Comparison of ENCODE assay signal across 18 cellular contexts in the genomic region with DNA sequence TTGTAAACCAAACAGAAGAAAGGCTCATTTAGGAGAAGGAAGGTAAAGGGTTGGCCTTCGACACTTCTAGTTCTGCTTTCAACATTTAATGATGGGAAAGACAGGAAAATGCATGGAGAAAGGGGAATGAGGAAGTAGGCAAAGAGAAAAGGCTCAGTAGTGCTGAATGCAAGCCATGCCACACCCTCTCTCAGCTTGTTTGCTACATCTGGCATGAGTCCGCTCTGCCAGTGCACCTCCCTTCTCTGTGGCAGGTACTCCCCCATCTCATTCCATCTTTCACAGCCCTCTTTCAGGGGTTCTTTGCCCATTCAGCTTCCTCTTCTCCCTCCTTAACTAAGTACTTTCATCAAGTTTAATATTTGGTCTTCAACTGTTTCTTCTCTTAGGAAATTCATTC.
DNase-seq lines count a peak whose midpoint lies in the region; ATAC-seq, FAIRE-seq and TF ChIP-seq lines count a peak whose summit lies in the region.
"Had no signal": no experiment of that assay in that cellular context is flagged by ENCODE, and none has a peak within 500 bp of the region (broad histone marks: within the 10 kb centered on the region; RNA-seq: fewer than 3 reads in every experiment).

No MANE protein-coding gene starts in this region.

- peak overlapping the region; percentile 11 for H3K4me2 ChIP-seq in keratinocyte (ENCODE audit: control insufficient read depth, extremely low read depth, insufficient read depth, low read depth, low read length)
- H3K4me2 ChIP-seq: hepatocyte had no signal

- peak; percentile 94 for FAIRE-seq in keratinocyte (lab: Jason Lieb, UNC)
- FAIRE-seq: GM19239 had no signal

- BruUV-seq in MCF 10A (replicated peaks; lab: Mats Ljungman, UMichigan): no TSS peak

- H3K9ac ChIP-seq in keratinocyte (ENCODE audit: control insufficient read depth, extremely low read depth, insufficient read depth, low read length): no peak overlapping the region

- DNase-seq in breast epithelium (ENCODE audit: low spot score in 2 of 2): no peak
- no peak for DNase-seq in MCF 10A (ENCODE audit: unreplicated experiment)
- no peak for DNase-seq in T-helper 17 cell
- no peak for DNase-seq in keratinocyte (ENCODE audit: low read depth, low spot score)
- DNase-seq in type B pancreatic cell (ENCODE audit: extremely low spot score, unreplicated experiment): no peak
- DNase-seq in spleen: no peak
- no peak for DNase-seq in foreskin melanocyte
- DNase-seq: activated CD4-positive, alpha-beta T cell treated with anti-CD3 and anti-CD28 coated beads, Interleukin-2, amount 50 U/mL, for 48 hours; amygdala; NCI-H1092; NCI-H446; testis had no signal

- intact Hi-C loops in breast epithelium (cut with DNase I; ENCODE audit: low total_unique reads) (no loop called here), MCF 10A (cut with micrococcal nuclease) (loop anchor here (5.0 kb wide), 1 partner anchor 209 kb away; no protein-coding TSS in a partner anchor), spleen (cut with DNase I; ENCODE audit: low total_unique reads) (loop anchor here (10.0 kb wide), 1 partner anchor 674 kb away; no protein-coding TSS in a partner anchor)

- H3K4me1 Mint-ChIP-seq in MCF 10A (ENCODE audit: insufficient read depth, unreplicated experiment): peaks cover 27% of the 10 kb centered on the region
- peaks cover 58% of the 10 kb centered on the region for H3K4me1 Mint-ChIP-seq in T-helper 17 cell
- H3K4me1 Mint-ChIP-seq in type B pancreatic cell (ENCODE audit: unreplicated experiment): peaks cover 24% of the 10 kb centered on the region

- TF ChIP-seq CTCF in breast epithelium (IDR thresholded peaks at IDR 0.05) (no peak), MCF 10A (IDR thresholded peaks at IDR 0.05; ENCODE audit: unreplicated experiment) (no peak), keratinocyte (optimal IDR thresholded peaks at IDR 0.05 in 1 of 3, IDR thresholded peaks at IDR 0.05 in 1 of 3, conservative IDR thresholded peaks at IDR 0.05 in 1 of 3; ENCODE audit: extremely low read depth in 1 of 3, insufficient read depth in 2 of 3, low read length in 3 of 3) (no peak), type B pancreatic cell (conservative IDR thresholded peaks at IDR 0.05) (no peak), spleen (IDR thresholded peaks at IDR 0.05 in 8 of 11, conservative IDR thresholded peaks at IDR 0.05 in 3 of 11) (no peak)

- CTCF ChIA-PET in MCF 10A (lab: Yijun Ruan, JAX): interaction anchor here (1.3 to 6.1 kb wide), 5 partner anchors 14 to 674 kb away, joined by 4 to 82 read pairs (median 6); no protein-coding TSS in a partner anchor

- WGBS in spleen, 5 donors: 53 to 90% (median 75%) methylated on average over 2 of the region's 2 CpGs

- H3K9me1 ChIP-seq in keratinocyte (ENCODE audit: control insufficient read depth, extremely low read depth, insufficient read depth, low read length): peaks cover 2% of the 10 kb centered on the region

- no peak overlapping the region for H3K4me3 Mint-ChIP-seq in MCF 10A (ENCODE audit: unreplicated experiment)
- H3K4me3 Mint-ChIP-seq in T-helper 17 cell: no peak overlapping the region
- peak overlapping the region; percentile 39 for H3K4me3 Mint-ChIP-seq in type B pancreatic cell
- H3K4me3 Mint-ChIP-seq: activated T-helper 1 cell treated with anti-CD3 and anti-CD28 coated beads, Interleukin-12 subunit alpha, Interleukin-12 subunit beta, Interleukin-2, Interleukin-4 antibody, amounts not matched to agents 30 ng/mL and 10 ng/mL and 1 ng/mL, durations not matched to agents 14 hours and 24 hours and 36 hours had no signal

- no peak overlapping the region for H3K4me3 ChIP-seq in breast epithelium
- H3K4me3 ChIP-seq in keratinocyte (ENCODE audit: control insufficient read depth in 2 of 3, extremely low read depth in 1 of 3, insufficient read depth in 2 of 3, low read depth in 1 of 3, low read length in 3 of 3): no peak overlapping the region
- H3K4me3 ChIP-seq in spleen: no peak overlapping the region
- H3K4me3 ChIP-seq: coronary artery, hepatocyte, testis had no signal

- no peaks in the 10 kb centered on the region for H3K27me3 ChIP-seq in breast epithelium
- H3K27me3 ChIP-seq in keratinocyte (ENCODE audit: control insufficient read depth, extremely low read depth, insufficient read depth, low read length): no peaks in the 10 kb centered on the region
- H3K27me3 ChIP-seq in spleen (replicated peaks in 1 of 7): no peaks in the 10 kb centered on the region
- H3K27me3 ChIP-seq: hepatocyte, testis had no signal

- no peak overlapping the region for H3K27ac Mint-ChIP-seq in MCF 10A (ENCODE audit: low read depth, unreplicated experiment)
- H3K27ac Mint-ChIP-seq in T-helper 17 cell: peak overlapping the region; percentile 62
- H3K27ac Mint-ChIP-seq in type B pancreatic cell: peak overlapping the region; percentile 66
- H3K27ac Mint-ChIP-seq: activated T-helper 1 cell treated with anti-CD3 and anti-CD28 coated beads, Interleukin-12 subunit alpha, Interleukin-12 subunit beta, Interleukin-2, Interleukin-4 antibody, amounts not matched to agents 30 ng/mL and 10 ng/mL and 1 ng/mL, durations not matched to agents 14 hours and 24 hours and 36 hours had no signal

- H3K27me3 Mint-ChIP-seq in MCF 10A (ENCODE audit: insufficient read depth, unreplicated experiment) (no peaks in the 10 kb centered on the region), T-helper 17 cell (no peaks in the 10 kb centered on the region), type B pancreatic cell (no peaks in the 10 kb centered on the region)

- H3K9me3 Mint-ChIP-seq in MCF 10A (ENCODE audit: unreplicated experiment) (no peaks in the 10 kb centered on the region), type B pancreatic cell (peaks cover 5% of the 10 kb centered on the region)
- H3K9me3 Mint-ChIP-seq: activated T-helper 1 cell treated with anti-CD3 and anti-CD28 coated beads, Interleukin-12 subunit alpha, Interleukin-12 subunit beta, Interleukin-2, Interleukin-4 antibody, amounts not matched to agents 30 ng/mL and 10 ng/mL and 1 ng/mL, durations not matched to agents 14 hours and 24 hours and 36 hours had no signal

- H3K27ac ChIP-seq in breast epithelium (peak overlapping the region; percentile 42 to 45), keratinocyte (ENCODE audit: control insufficient read depth, insufficient read depth, low read length) (no peak overlapping the region), spleen (peak overlapping the region in 1 of 8 donors; percentile 22)
- H3K27ac ChIP-seq: coronary artery, hepatocyte, testis had no signal

- H3K36me3 ChIP-seq in breast epithelium (no peaks in the 10 kb centered on the region), keratinocyte (ENCODE audit: control insufficient read depth in 2 of 2, extremely low read depth in 1 of 2, insufficient read depth in 2 of 2, low read length in 2 of 2) (peaks cover 0 to 12% of the 10 kb centered on the region in 2 experiments), spleen (peaks cover 0 to 18% (median 5%) of the 10 kb centered on the region in 6 donors)

- TF ChIP-seq POLR2A in breast epithelium (IDR thresholded peaks at IDR 0.05) (no peak), spleen (IDR thresholded peaks at IDR 0.05) (no peak)

- dilution Hi-C loops in keratinocyte (cut with MboI; ENCODE audit: extremely low pct_ligation_motif_present, low sequenced_read_pairs): no loop called here

- H4K20me1 ChIP-seq in keratinocyte (ENCODE audit: control insufficient read depth, extremely low read depth, insufficient read depth, low read length): no peaks in the 10 kb centered on the region

- ATAC-seq in T-helper 17 cell (no peak), GM21723 (IDR thresholded peaks at IDR 0.05; ENCODE audit: unreplicated experiment) (no peak)
- ATAC-seq: left lobe of liver had no signal

- no peak overlapping the region for H2AFZ ChIP-seq in keratinocyte (ENCODE audit: control insufficient read depth, low read length)
- H2AFZ ChIP-seq: hepatocyte had no signal

- H3K79me2 ChIP-seq in keratinocyte (ENCODE audit: control insufficient read depth, insufficient read depth, low read length): peaks cover 79% of the 10 kb centered on the region

- H3K9me3 ChIP-seq in breast epithelium (no peaks in the 10 kb centered on the region), T-helper 17 cell (ENCODE audit: control insufficient read depth, low read length, poor library complexity, severe bottlenecking) (no peaks in the 10 kb centered on the region), keratinocyte (ENCODE audit: control insufficient read depth, low read depth, low read length) (no peaks in the 10 kb centered on the region), spleen (no peaks in the 10 kb centered on the region)
- H3K9me3 ChIP-seq: testis had no signal

- H3K4me1 ChIP-seq in breast epithelium: peaks cover 0 to 9% of the 10 kb centered on the region in 2 donors
- H3K4me1 ChIP-seq in keratinocyte (ENCODE audit: control insufficient read depth, extremely low read depth, insufficient read depth, low read length): peaks cover 12% of the 10 kb centered on the region
- H3K4me1 ChIP-seq in spleen: peaks cover 16 to 90% (median 67%) of the 10 kb centered on the region in 6 donors

- POLR2A ChIA-PET in MCF 10A (lab: Yijun Ruan, JAX): no interaction called here

- H3K36me3 Mint-ChIP-seq in MCF 10A (ENCODE audit: insufficient read depth, unreplicated experiment): peaks cover 29% of the 10 kb centered on the region
- peaks cover 5% of the 10 kb centered on the region for H3K36me3 Mint-ChIP-seq in T-helper 17 cell (ENCODE audit: low read depth)
- H3K36me3 Mint-ChIP-seq in type B pancreatic cell: peaks cover 25% of the 10 kb centered on the region
